In genomic region chr2:168538534-168538933, GRCh38 we compare ENCODE assay signal across 1 cellular context.
TF ChIP-seq lines count a peak whose summit lies in the region.

No MANE protein-coding gene starts in this region.

TF ChIP-seq in GM23338, 12 proteins besides CTCF, POLR2A, EP300 and RAD21 (continued from another document):
- TF ChIP-seq ZNF462 (CRISPR knock-in tag; IDR thresholded peaks at IDR 0.05) = no peak
- TF ChIP-seq ZNF331 (CRISPR knock-in tag; IDR thresholded peaks at IDR 0.05; ENCODE audit: low read depth) = no peak
- no peak for TF ChIP-seq REST (IDR thresholded peaks at IDR 0.05; ENCODE audit: unreplicated experiment)
- TF ChIP-seq CREB1 (CRISPR knock-in tag; IDR thresholded peaks at IDR 0.05; ENCODE audit: low read depth) = no peak
